ENCODE assay signal across 1 cellular context in genomic region chr13:75468098-75468497, GRCh38.
TF ChIP-seq lines count a peak whose summit lies in the region.

No MANE protein-coding gene starts in this region.

TF ChIP-seq in HepG2, 621 proteins besides CTCF, POLR2A, EP300 and RAD21:
- TF ChIP-seq THRA (CRISPR knock-in tag; IDR thresholded peaks at IDR 0.05; ENCODE audit: borderline replicate concordance) (no peak), SRSF9 (IDR thresholded peaks at IDR 0.05; ENCODE audit: borderline replicate concordance, insufficient read depth, low read depth, low read length, poor library complexity, severe bottlenecking) (no peak), ZNF879 (CRISPR knock-in tag; IDR thresholded peaks at IDR 0.05) (no peak), ELF1 (CRISPR knock-in tag; IDR thresholded peaks at IDR 0.05) (no peak), GMEB2 (CRISPR knock-in tag; IDR thresholded peaks at IDR 0.05; ENCODE audit: low read depth) (no peak), ZFP62 (CRISPR knock-in tag; IDR thresholded peaks at IDR 0.05) (no peak), ZNF234 (CRISPR knock-in tag; conservative IDR thresholded peaks at IDR 0.05) (no peak), NCOA1 (CRISPR knock-in tag; IDR thresholded peaks at IDR 0.05) (no peak), ATF4 (CRISPR knock-in tag; IDR thresholded peaks at IDR 0.05) (no peak), JDP2 (CRISPR knock-in tag; IDR thresholded peaks at IDR 0.05; ENCODE audit: borderline replicate concordance) (no peak), KAT7 (CRISPR knock-in tag; IDR thresholded peaks at IDR 0.05; ENCODE audit: borderline replicate concordance) (no peak), ZBTB42 (CRISPR knock-in tag; IDR thresholded peaks at IDR 0.05) (no peak), NR0B2 (CRISPR knock-in tag; IDR thresholded peaks at IDR 0.05) (no peak), PRDM10 (CRISPR knock-in tag; IDR thresholded peaks at IDR 0.05; ENCODE audit: low read depth) (no peak), CBX5 (CRISPR knock-in tag; IDR thresholded peaks at IDR 0.05; ENCODE audit: borderline replicate concordance) (no peak), ATF1 (CRISPR knock-in tag; IDR thresholded peaks at IDR 0.05) (no peak), ZNF432 (CRISPR knock-in tag; IDR thresholded peaks at IDR 0.05; ENCODE audit: borderline replicate concordance) (no peak), POGK (CRISPR knock-in tag; conservative IDR thresholded peaks at IDR 0.05) (no peak), ZBTB37 (CRISPR knock-in tag; IDR thresholded peaks at IDR 0.05) (no peak)
TF ChIP-seq in HepG2: peak in this region for 0.
